12 cellular contexts compared by ENCODE assay signal in the genomic region with DNA sequence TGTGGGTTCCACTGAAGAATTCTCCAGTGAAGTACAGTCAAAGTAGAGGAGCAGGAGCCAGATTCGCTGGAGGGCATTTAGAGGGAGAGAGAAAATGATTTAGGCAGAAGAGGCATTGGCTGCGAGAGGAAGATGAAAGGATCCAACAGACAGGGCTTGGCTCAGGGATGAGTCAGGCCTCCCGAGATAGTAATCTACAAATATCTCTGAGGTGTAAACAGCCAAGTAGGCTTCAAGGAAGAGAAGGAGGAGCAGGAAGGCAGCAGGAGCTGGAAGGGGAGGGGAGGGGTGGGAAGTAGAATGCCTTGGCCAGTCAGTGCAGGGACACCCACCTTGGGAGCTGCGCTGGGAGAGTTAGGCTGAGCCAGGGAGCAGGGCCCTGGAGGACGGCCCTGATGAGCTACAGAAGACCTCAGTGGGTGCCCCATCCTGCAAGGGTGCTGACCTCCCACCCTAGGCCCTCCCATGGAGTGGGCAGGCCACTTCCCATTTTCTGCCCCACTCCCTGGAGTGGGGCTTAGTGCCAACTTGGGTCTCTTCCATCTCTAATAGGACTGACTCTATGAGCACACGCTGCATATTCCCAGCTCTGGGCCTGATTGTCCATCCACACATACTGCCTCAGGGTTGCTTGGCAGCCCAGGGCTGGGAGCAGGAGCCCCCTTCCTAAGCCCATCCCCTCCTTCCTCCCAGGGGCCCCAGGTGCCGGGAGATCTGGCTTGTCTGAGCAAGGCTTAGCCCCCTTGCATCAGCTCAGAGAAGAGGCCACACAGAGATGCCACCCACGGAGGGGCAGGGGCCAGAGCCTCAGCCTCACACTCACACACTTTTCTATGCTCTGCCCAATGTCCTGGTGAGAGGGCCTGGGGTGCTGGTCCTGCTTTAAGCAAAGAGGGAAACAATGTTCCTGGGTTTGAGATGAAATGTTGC. TPM values are rescaled to one million over a fixed set of nuclear protein-coding genes. Genes with fewer than 3 reads are reported as not detected.
DNase-seq lines count a peak whose midpoint lies in the region; ATAC-seq and TF ChIP-seq lines count a peak whose summit lies in the region.
"Had no signal": no experiment of that assay in that cellular context is flagged by ENCODE, and none has a peak within 500 bp of the region (broad histone marks: within the 10 kb centered on the region; RNA-seq: fewer than 3 reads in every experiment).

No MANE protein-coding gene starts in this region.

- H3K9me3 Mint-ChIP-seq in chondrocyte (ENCODE audit: low read depth) = no peaks in the 10 kb centered on the region
- H3K9me3 Mint-ChIP-seq: activated naive CD8-positive, alpha-beta T cell treated with anti-CD3 and anti-CD28 coated beads, Interleukin-2, amount 10 ng/mL, durations not matched to agents 7 days and 5 days had no signal

- peak; percentile 95 for ATAC-seq in RWPE2 (ENCODE audit: low read depth)
- ATAC-seq in sciatic nerve = peak; percentile 78
- ATAC-seq in heart left ventricle = no peak
- ATAC-seq in HG03139 (IDR thresholded peaks at IDR 0.05; ENCODE audit: unreplicated experiment) = no peak

- H3K4me3 ChIP-seq in GM23248 (no peak overlapping the region), RWPE2 (ENCODE audit: severe bottlenecking) (no peak overlapping the region), fibroblast of mammary gland (ENCODE audit: control insufficient read depth, low read depth, low read length) (no peak overlapping the region), heart left ventricle (no peak overlapping the region)

- DNase-seq in GM23248 (peak; percentile 76), RWPE2 (ENCODE audit: low spot score) (peak; percentile 69), fibroblast of mammary gland (ENCODE audit: low read depth) (peak; percentile 58), sciatic nerve (ENCODE audit: low spot score) (no peak), heart left ventricle (no peak), chondrocyte (ENCODE audit: low spot score) (no peak), NCI-H446 (lab: John Stamatoyannopoulos, UW) (no peak)
- DNase-seq: activated naive CD8-positive, alpha-beta T cell treated with anti-CD3 and anti-CD28 coated beads, Interleukin-2, amount 10 ng/mL, durations not matched to agents 7 days and 5 days; NCI-H524 treated with DMSO at 0.1 percent for 48 hours; stimulated activated CD4-positive, alpha-beta T cell treated with anti-CD3 and anti-CD28 coated beads, Interleukin-2, amount 100 ng/mL, for 48 hours had no signal

- H3K36me3 ChIP-seq in GM23248 (ENCODE audit: low read depth) (no peaks in the 10 kb centered on the region), RWPE2 (ENCODE audit: low read depth) (no peaks in the 10 kb centered on the region), heart left ventricle (no peaks in the 10 kb centered on the region)

- no peaks in the 10 kb centered on the region for H3K27me3 ChIP-seq in GM23248 (replicated peaks; ENCODE audit: insufficient read depth)
- no peaks in the 10 kb centered on the region for H3K27me3 ChIP-seq in RWPE2 (ENCODE audit: insufficient read depth, poor library complexity, severe bottlenecking)
- H3K27me3 ChIP-seq in heart left ventricle = peaks cover 0 to 11% (median 0%) of the 10 kb centered on the region in 9 donors

- TF ChIP-seq CTCF in RWPE2 (IDR thresholded peaks at IDR 0.05; ENCODE audit: poor library complexity, severe bottlenecking) = no peak
- no peak for TF ChIP-seq CTCF in fibroblast of mammary gland (conservative IDR thresholded peaks at IDR 0.05; ENCODE audit: control insufficient read depth, insufficient read depth, low read depth, low read length)
- no peak for TF ChIP-seq CTCF in heart left ventricle (IDR thresholded peaks at IDR 0.05)
- no peak for TF ChIP-seq CTCF in chondrocyte (IDR thresholded peaks at IDR 0.05)

- H2AFZ ChIP-seq in GM23248 = no peak overlapping the region

- no peaks in the 10 kb centered on the region for H4K20me1 ChIP-seq in GM23248 (ENCODE audit: insufficient read depth)

- no peaks in the 10 kb centered on the region for H3K36me3 Mint-ChIP-seq in chondrocyte (ENCODE audit: low read depth)
- H3K36me3 Mint-ChIP-seq: activated naive CD8-positive, alpha-beta T cell treated with anti-CD3 and anti-CD28 coated beads, Interleukin-2, amount 10 ng/mL, durations not matched to agents 7 days and 5 days had no signal

- no peaks in the 10 kb centered on the region for H3K27me3 Mint-ChIP-seq in chondrocyte (ENCODE audit: low read depth)

- in situ Hi-C loops in GM23248 (cut with MboI) = no loop called here

- H3K4me2 ChIP-seq in GM23248 (ENCODE audit: unreplicated experiment) = no peak overlapping the region
- H3K4me2 ChIP-seq: KMS-11 had no signal

- H3K27ac ChIP-seq in GM23248 (no peak overlapping the region), RWPE2 (ENCODE audit: poor library complexity, severe bottlenecking) (peak overlapping the region; percentile 19), heart left ventricle (no peak overlapping the region)
- H3K27ac ChIP-seq: KMS-11 had no signal

- no peaks in the 10 kb centered on the region for H3F3A ChIP-seq in GM23248 (ENCODE audit: insufficient read depth)

- no peak overlapping the region for H3K9ac ChIP-seq in GM23248
- H3K9ac ChIP-seq: KMS-11 had no signal

- no peak overlapping the region for H3K4me3 Mint-ChIP-seq in chondrocyte (ENCODE audit: unreplicated experiment)
- H3K4me3 Mint-ChIP-seq: activated naive CD8-positive, alpha-beta T cell treated with anti-CD3 and anti-CD28 coated beads, Interleukin-2, amount 10 ng/mL, durations not matched to agents 7 days and 5 days had no signal

- intact Hi-C loops in sciatic nerve (cut with DNase I) = no loop called here
- intact Hi-C loops in heart left ventricle (cut with DNase I) = no loop called here

- TF ChIP-seq POLR2A in heart left ventricle (IDR thresholded peaks at IDR 0.05) = no peak

- H3K4me1 ChIP-seq in GM23248 (ENCODE audit: insufficient read depth) (no peaks in the 10 kb centered on the region), RWPE2 (ENCODE audit: insufficient read depth, poor library complexity, severe bottlenecking) (peaks cover 11% of the 10 kb centered on the region), heart left ventricle (peaks cover 0 to 8% (median 0%) of the 10 kb centered on the region in 12 donors)

- no peak overlapping the region for H3K27ac Mint-ChIP-seq in chondrocyte (ENCODE audit: unreplicated experiment)
- H3K27ac Mint-ChIP-seq: activated naive CD8-positive, alpha-beta T cell treated with anti-CD3 and anti-CD28 coated beads, Interleukin-2, amount 10 ng/mL, durations not matched to agents 7 days and 5 days had no signal

- 33 to 34% methylated on average over 5 to 7 of the region's 8 CpGs for whole genome bisulfite sequencing in GM23248 (ENCODE audit: low coverage in 1 of 2, low lambda C conversion rate in 2 of 2, missing lambda C conversion rate in 2 of 2), 2 experiments
- WGBS in heart left ventricle, 4 donors = 57 to 69% (median 62%) methylated on average over 7 to 8 of the region's 8 CpGs

- H3K9me3 ChIP-seq in GM23248 (ENCODE audit: low read depth) (no peaks in the 10 kb centered on the region), RWPE2 (ENCODE audit: severe bottlenecking) (no peaks in the 10 kb centered on the region), heart left ventricle (no peaks in the 10 kb centered on the region)

- H3K4me1 Mint-ChIP-seq in chondrocyte (ENCODE audit: low read depth) = peaks cover 9% of the 10 kb centered on the region
- H3K4me1 Mint-ChIP-seq: activated naive CD8-positive, alpha-beta T cell treated with anti-CD3 and anti-CD28 coated beads, Interleukin-2, amount 10 ng/mL, durations not matched to agents 7 days and 5 days had no signal

- no peaks in the 10 kb centered on the region for H3K79me2 ChIP-seq in GM23248 (ENCODE audit: insufficient read depth)

- H3K9me2 ChIP-seq in GM23248 (ENCODE audit: insufficient read depth) = no peaks in the 10 kb centered on the region

RNA-seq across cellular contexts. Expression of a gene that starts 55.3 kb away (rescaled TPM):
- total RNA-seq in GM23248 (2014; rRNA removed; shearing (Covaris generic)) = 25.2 and 26.6 TPM in 2 replicates
- polyA plus RNA-seq in GM23248 (2016; fragmentation: Nextera tagmentation; extraction: Ambion mirVana) (32.7 and 39.1 TPM in 2 replicates), heart left ventricle (10 to 100 TPM in 1 of 2 donors, 1 to 10 TPM in 1; 4.3 to 17.9 TPM)
- total RNA-seq in sciatic nerve (47.5 TPM), heart left ventricle (10 to 100 TPM in 8 of 9 donors, 1 to 10 TPM in 1; 7.8 to 20.1 (median 14.4) TPM), chondrocyte (20.7 to 34.8 TPM (median 30.1 TPM) in 3 replicates)

Comparison
In these comparisons a context has a peak if more than half of its experiments do, and no peak if none do; other contexts are left out.
1. DNase-seq: peak in GM23248 (single experiment), RWPE2 (single experiment) and fibroblast of mammary gland (single experiment); none in sciatic nerve (single experiment), heart left ventricle (0 of 5), chondrocyte (single experiment) and NCI-H446 (0 of 2).
2. ATAC-seq: peak in RWPE2 (single experiment) and sciatic nerve (single experiment); none in heart left ventricle (0 of 4) and HG03139 (single experiment).